Comparison of ENCODE assay signal across 26 cellular contexts in the genomic region with DNA sequence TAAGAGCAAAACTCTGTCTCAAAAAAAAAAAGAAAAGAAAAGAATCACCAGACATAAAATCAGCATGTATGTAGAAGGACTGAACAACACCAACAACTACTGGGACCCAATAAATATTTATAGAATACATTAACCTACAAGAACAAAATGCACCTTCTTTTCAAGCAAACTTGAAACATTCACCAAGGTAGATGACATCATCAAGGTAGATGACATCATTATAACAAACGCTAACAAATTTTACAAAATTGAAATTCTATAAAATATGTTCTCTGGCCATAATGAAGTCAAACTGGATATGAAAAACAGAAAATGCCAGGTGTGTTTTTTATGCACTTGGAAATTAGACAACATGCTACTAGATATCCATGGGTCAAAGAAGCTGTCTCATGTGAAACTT.
"Had no signal": no experiment of that assay in that cellular context is flagged by ENCODE, and none has a peak within 500 bp of the region (broad histone marks: within the 10 kb centered on the region; RNA-seq: fewer than 3 reads in every experiment).

No MANE protein-coding gene starts in this region.

- H3K4me3 ChIP-seq: coronary artery, dorsolateral prefrontal cortex, esophagus squamous epithelium, gastrocnemius medialis, heart right ventricle, left lung, lower lobe of right lung, mucosa of descending colon had no signal

- H3K4me3 Mint-ChIP-seq: mesothelial cell of epicardium, naive B cell had no signal

- H3K4me1 ChIP-seq: esophagus squamous epithelium, gastrocnemius medialis, heart right ventricle, left lung, lower lobe of right lung had no signal

- ATAC-seq: esophagus mucosa, gastrocnemius medialis, heart right ventricle, left cardiac atrium, left lung, left ventricle myocardium superior, lower lobe of right lung, mucosa of descending colon had no signal

- H3K4me1 Mint-ChIP-seq: mesothelial cell of epicardium, naive B cell had no signal

- H3K36me3 Mint-ChIP-seq: mesothelial cell of epicardium, naive B cell had no signal

- H3K36me3 ChIP-seq: esophagus squamous epithelium, gastrocnemius medialis, heart right ventricle, left lung, lower lobe of right lung had no signal

- H3K9me3 ChIP-seq: esophagus squamous epithelium, gastrocnemius medialis, left lung, lower lobe of right lung, mucosa of descending colon had no signal

- DNase-seq: dermis blood vessel endothelial cell; dorsolateral prefrontal cortex; effector CD4-positive, alpha-beta T cell; effector memory CD4-positive, alpha-beta T cell; erythroblast; esophagus squamous epithelium; foreskin fibroblast; foreskin melanocyte; gastrocnemius medialis; glutamatergic neuron; head of caudate nucleus; heart right ventricle; hippocampal formation; left cardiac atrium; left ventricle myocardium superior; lower lobe of right lung; mesenchymal stem cell; mucosa of descending colon; naive B cell had no signal

- H3K27ac ChIP-seq: coronary artery, dorsolateral prefrontal cortex, epithelial cell of prostate, esophagus squamous epithelium, gastrocnemius medialis, heart right ventricle, left lung, lower lobe of right lung had no signal

- H3K27ac Mint-ChIP-seq: mesothelial cell of epicardium had no signal

- H3K27me3 ChIP-seq: esophagus squamous epithelium, gastrocnemius medialis, heart right ventricle, left lung had no signal

- FAIRE-seq: islet of Langerhans, keratinocyte had no signal
